ENCODE assay signal across 8 cellular contexts in the genomic region with DNA sequence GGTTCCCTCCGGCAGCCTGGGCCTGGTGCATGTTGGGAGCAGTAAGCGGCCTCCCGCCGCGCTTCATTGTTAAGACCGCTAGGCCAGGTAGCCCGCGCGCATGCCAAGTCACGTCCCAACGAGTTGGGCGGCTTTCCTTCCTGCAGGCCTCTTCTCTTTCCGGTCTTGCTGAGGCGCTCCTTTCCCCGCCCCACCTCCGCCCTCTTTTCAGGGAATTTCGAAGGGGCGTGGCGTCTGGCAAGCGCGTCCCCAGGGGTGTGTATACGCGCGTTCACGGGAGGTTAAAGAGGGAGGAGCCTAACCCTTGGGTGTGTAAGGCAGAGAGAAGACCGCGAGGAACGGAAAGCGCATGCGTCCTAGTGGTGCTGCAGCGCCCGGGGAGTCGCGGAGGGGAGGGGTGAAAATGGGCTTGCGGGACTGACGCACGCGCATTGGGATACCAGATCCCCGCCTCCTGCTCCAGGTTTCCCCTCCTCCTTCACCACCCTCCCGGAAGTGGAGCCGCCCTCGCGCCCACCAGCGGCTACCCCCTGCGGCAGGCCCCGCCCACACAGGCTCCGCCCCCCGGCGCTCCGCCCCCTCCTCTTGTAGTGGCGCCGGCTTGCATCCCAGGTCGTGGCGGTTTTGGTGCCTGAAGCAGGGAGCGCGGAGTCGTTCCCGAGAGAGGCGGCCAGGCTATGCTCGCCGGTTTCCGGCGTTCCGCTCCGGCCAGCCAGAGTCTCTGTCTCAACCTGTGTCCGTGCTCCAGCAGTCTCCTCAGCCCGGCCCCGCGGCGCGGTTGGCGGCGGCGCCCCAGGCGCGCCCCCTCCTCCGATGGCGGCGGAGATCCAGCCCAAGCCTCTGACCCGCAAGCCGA. TPM values are rescaled to one million over a fixed set of nuclear protein-coding genes. Genes with fewer than 3 reads are reported as not detected.
DNase-seq lines count a peak whose midpoint lies in the region; ATAC-seq and TF ChIP-seq lines count a peak whose summit lies in the region.

A gene with protein sequence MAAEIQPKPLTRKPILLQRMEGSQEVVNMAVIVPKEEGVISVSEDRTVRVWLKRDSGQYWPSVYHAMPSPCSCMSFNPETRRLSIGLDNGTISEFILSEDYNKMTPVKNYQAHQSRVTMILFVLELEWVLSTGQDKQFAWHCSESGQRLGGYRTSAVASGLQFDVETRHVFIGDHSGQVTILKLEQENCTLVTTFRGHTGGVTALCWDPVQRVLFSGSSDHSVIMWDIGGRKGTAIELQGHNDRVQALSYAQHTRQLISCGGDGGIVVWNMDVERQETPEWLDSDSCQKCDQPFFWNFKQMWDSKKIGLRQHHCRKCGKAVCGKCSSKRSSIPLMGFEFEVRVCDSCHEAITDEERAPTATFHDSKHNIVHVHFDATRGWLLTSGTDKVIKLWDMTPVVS (plus strand): TSS at position 588 of the 856 bp plus-strand sequence. CDS start 226 bp downstream, at position 814.

- in situ Hi-C loops in GM13976 (cut with MboI; ENCODE audit: low sequenced_read_pairs, unreplicated experiment): no loop called here

- H3K27me3 ChIP-seq in upper lobe of right lung: no peaks in the 10 kb centered on the region

- H3K36me3 ChIP-seq in upper lobe of right lung: no peaks in the 10 kb centered on the region

- intact Hi-C loops in T-helper 1 cell treated with Interleukin-12 subunit alpha and Interleukin-12 subunit beta and Interleukin-4 antibody, amounts not matched to agents 30 ng/mL and 1 ng/mL, for 36 hours (cut with micrococcal nuclease): loop anchor here (1.0 to 5.0 kb wide), 19 partner anchors 30 to 1791 kb away; a partner anchor contains a TSS
- intact Hi-C loops in left cardiac atrium (cut with DNase I): loop anchor here (2.0 to 10.0 kb wide), 2 partner anchors 129 to 131 kb away; a partner anchor contains a TSS
- intact Hi-C loops in posterior vena cava (cut with DNase I): loop anchor here (5.0 kb wide), 2 partner anchors 122 to 132 kb away; a partner anchor contains a TSS
- intact Hi-C loops in upper lobe of right lung (cut with DNase I): no loop called here

- DNase-seq in GM13976 (ENCODE audit: low spot score) (peak; percentile 96), NCI-H146 treated with DMSO at 0.1 percent for 48 hours (lab: John Stamatoyannopoulos, UW; ENCODE audit: unreplicated experiment) (peak; percentile 100), amniotic stem cell (lab: John Stamatoyannopoulos, UW) (peak; percentile 98), left cardiac atrium (peak; percentile 99), posterior vena cava (ENCODE audit: low spot score) (peak; percentile 100), upper lobe of right lung (peak; percentile 100)

- no peaks in the 10 kb centered on the region for H3K9me3 ChIP-seq in upper lobe of right lung

- H3K4me1 ChIP-seq in upper lobe of right lung: peaks cover 11% of the 10 kb centered on the region

- peak within 1 kb of the TSS; percentile 93 for H3K4me3 ChIP-seq in upper lobe of right lung

- H3K27ac ChIP-seq in upper lobe of right lung: peak within 1 kb of the TSS; percentile 88

- peak; percentile 73 for ATAC-seq in HG02870 (IDR thresholded peaks at IDR 0.05; ENCODE audit: unreplicated experiment)
- peak; percentile 95 to 96 for ATAC-seq in left cardiac atrium
- ATAC-seq in upper lobe of right lung: peak; percentile 95

- TF ChIP-seq CTCF in GM13976 (IDR thresholded peaks at IDR 0.05; ENCODE audit: borderline replicate concordance, control extremely low read depth, extremely low read depth, insufficient read depth, missing control alignments): no peak
- TF ChIP-seq CTCF in upper lobe of right lung (IDR thresholded peaks at IDR 0.05): no peak

RNA-seq across cellular contexts. Expression of the gene that starts here (rescaled TPM):
- total RNA-seq in T-helper 1 cell treated with Interleukin-12 subunit alpha and Interleukin-12 subunit beta and Interleukin-4 antibody, amounts not matched to agents 30 ng/mL and 1 ng/mL, for 36 hours: 14.6 and 15.6 TPM in 2 replicates
- 1 to 10 TPM; 5.4 to 7.2 TPM for total RNA-seq in left cardiac atrium
- total RNA-seq in posterior vena cava: 10 to 100 TPM; 10.6 to 13.0 TPM
- total RNA-seq in upper lobe of right lung: 13.1 TPM

Comparison
In these comparisons a context has a peak if more than half of its experiments do, and no peak if none do; other contexts are left out.
1. Peak in every context shown above with its lines: DNase-seq, ATAC-seq, H3K4me3 ChIP-seq and H3K27ac ChIP-seq.